ENCODE assay signal across 1 cellular context in the genomic region with DNA sequence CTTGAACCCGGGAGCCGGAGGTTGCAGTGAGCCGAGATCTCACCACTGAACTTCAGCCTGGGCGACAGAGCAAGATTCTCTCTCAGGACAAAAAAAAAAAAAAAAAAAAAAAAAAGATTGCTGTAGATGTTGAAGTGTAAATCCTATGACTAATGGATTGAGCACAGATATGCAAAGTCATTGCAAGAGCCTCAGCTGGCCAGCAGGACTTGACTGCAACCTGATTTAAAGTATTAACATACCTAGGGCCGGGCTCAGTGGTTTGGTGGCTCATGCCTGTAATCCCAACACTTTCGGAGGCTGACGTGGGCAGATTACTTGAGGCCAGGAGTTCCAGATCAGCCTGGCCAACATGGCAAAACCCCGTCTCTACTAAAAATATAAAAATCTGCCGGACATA.
TF ChIP-seq lines count a peak whose summit lies in the region.

No MANE protein-coding gene starts in this region.

TF ChIP-seq in K562, 482 proteins besides CTCF, POLR2A, EP300 and RAD21 (continued from another document and continues in another):
- TF ChIP-seq ZNF318 (IDR thresholded peaks at IDR 0.05; ENCODE audit: borderline replicate concordance in 1 of 2, low read depth in 1 of 2) (0 out of 4 replicates have a peak, but pooled peaks of 1 of the 2 experiments have one; percentile 54), ZNF174 (CRISPR knock-in tag; IDR thresholded peaks at IDR 0.05) (no peak), ARID1B (IDR thresholded peaks at IDR 0.05) (peak; percentile 55), PRDM10 (IDR thresholded peaks at IDR 0.05; ENCODE audit: partially characterized antibody) (no peak), ETV1 (tag; conservative IDR thresholded peaks at IDR 0.05; ENCODE audit: low read depth) (no peak), OTX1 (CRISPR knock-in tag; IDR thresholded peaks at IDR 0.05) (no peak), NCOA2 (IDR thresholded peaks at IDR 0.05; ENCODE audit: partially characterized antibody in 2 of 2) (no peak), NR4A1 (CRISPR knock-in tag; IDR thresholded peaks at IDR 0.05) (no peak), NR4A1 (tag; IDR thresholded peaks at IDR 0.05) (no peak), REST (CRISPR knock-in tag; IDR thresholded peaks at IDR 0.05; ENCODE audit: low read depth) (no peak), GATAD2B (IDR thresholded peaks at IDR 0.05; ENCODE audit: borderline replicate concordance) (no peak), ZNF316 (IDR thresholded peaks at IDR 0.05) (peak; percentile 91), MTF1 (CRISPR knock-in tag; IDR thresholded peaks at IDR 0.05; ENCODE audit: borderline replicate concordance) (no peak), SOX6 (IDR thresholded peaks at IDR 0.05) (no peak), SMC3 (conservative IDR thresholded peaks at IDR 0.05; ENCODE audit: insufficient read depth, low read depth, low read length) (no peak), ZBED1 (IDR thresholded peaks at IDR 0.05) (no peak), CHD2 (IDR thresholded peaks at IDR 0.05; ENCODE audit: low read depth, low read length) (no peak), MAX (CRISPR knock-in tag; IDR thresholded peaks at IDR 0.05) (no peak), ZKSCAN3 (CRISPR knock-in tag; IDR thresholded peaks at IDR 0.05) (no peak), BCL6 (CRISPR knock-in tag; IDR thresholded peaks at IDR 0.05) (no peak), ZNF165 (CRISPR knock-in tag; IDR thresholded peaks at IDR 0.05; ENCODE audit: borderline replicate concordance) (no peak), ZNF444 (CRISPR knock-in tag; IDR thresholded peaks at IDR 0.05) (no peak), ZNF143 (CRISPR knock-in tag; IDR thresholded peaks at IDR 0.05) (no peak), NR2C2 (CRISPR knock-in tag; IDR thresholded peaks at IDR 0.05) (no peak), NR2C2 (tag; IDR thresholded peaks at IDR 0.05) (no peak), TFE3 (CRISPR knock-in tag; IDR thresholded peaks at IDR 0.05) (no peak)
- TF ChIP-seq, protein P1, sequence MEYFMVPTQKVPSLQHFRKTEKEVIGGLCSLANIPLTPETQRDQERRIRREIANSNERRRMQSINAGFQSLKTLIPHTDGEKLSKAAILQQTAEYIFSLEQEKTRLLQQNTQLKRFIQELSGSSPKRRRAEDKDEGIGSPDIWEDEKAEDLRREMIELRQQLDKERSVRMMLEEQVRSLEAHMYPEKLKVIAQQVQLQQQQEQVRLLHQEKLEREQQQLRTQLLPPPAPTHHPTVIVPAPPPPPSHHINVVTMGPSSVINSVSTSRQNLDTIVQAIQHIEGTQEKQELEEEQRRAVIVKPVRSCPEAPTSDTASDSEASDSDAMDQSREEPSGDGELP (CRISPR knock-in tag; IDR thresholded peaks at IDR 0.05; ENCODE audit: borderline replicate concordance): peak; percentile 70
- TF ChIP-seq, protein P2, sequence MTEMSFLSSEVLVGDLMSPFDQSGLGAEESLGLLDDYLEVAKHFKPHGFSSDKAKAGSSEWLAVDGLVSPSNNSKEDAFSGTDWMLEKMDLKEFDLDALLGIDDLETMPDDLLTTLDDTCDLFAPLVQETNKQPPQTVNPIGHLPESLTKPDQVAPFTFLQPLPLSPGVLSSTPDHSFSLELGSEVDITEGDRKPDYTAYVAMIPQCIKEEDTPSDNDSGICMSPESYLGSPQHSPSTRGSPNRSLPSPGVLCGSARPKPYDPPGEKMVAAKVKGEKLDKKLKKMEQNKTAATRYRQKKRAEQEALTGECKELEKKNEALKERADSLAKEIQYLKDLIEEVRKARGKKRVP (CRISPR knock-in tag; IDR thresholded peaks at IDR 0.05): no peak
- TF ChIP-seq, protein P3, sequence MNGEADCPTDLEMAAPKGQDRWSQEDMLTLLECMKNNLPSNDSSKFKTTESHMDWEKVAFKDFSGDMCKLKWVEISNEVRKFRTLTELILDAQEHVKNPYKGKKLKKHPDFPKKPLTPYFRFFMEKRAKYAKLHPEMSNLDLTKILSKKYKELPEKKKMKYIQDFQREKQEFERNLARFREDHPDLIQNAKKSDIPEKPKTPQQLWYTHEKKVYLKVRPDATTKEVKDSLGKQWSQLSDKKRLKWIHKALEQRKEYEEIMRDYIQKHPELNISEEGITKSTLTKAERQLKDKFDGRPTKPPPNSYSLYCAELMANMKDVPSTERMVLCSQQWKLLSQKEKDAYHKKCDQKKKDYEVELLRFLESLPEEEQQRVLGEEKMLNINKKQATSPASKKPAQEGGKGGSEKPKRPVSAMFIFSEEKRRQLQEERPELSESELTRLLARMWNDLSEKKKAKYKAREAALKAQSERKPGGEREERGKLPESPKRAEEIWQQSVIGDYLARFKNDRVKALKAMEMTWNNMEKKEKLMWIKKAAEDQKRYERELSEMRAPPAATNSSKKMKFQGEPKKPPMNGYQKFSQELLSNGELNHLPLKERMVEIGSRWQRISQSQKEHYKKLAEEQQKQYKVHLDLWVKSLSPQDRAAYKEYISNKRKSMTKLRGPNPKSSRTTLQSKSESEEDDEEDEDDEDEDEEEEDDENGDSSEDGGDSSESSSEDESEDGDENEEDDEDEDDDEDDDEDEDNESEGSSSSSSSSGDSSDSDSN (IDR thresholded peaks at IDR 0.05; ENCODE audit: borderline replicate concordance in 1 of 2, low read depth in 2 of 2, low read length in 2 of 2): no peak
